ENCODE assay signal across 26 cellular contexts in genomic region chr5:90690317-90690716, GRCh38.
"Had no signal": no experiment of that assay in that cellular context is flagged by ENCODE, and none has a peak within 500 bp of the region (broad histone marks: within the 10 kb centered on the region; RNA-seq: fewer than 3 reads in every experiment).

No MANE protein-coding gene starts in this region.

- H3K4me3 ChIP-seq: SJSA1 had no signal

- H3K4me1 Mint-ChIP-seq: activated B cell treated with CpG ODN at 0.5 μM for 24 hours; activated CD4-positive, alpha-beta T cell treated with anti-CD3 and anti-CD28 coated beads, Interleukin-2, amount 10 ng/mL, durations not matched to agents 24 days and 14 days; activated CD8-positive, alpha-beta memory T cell treated with anti-CD3 and anti-CD28 coated beads, Interleukin-2, amount 10 ng/mL, durations not matched to agents 7 days and 5 days; brain; central memory CD8-positive, alpha-beta T cell; T-helper 17 cell had no signal

- H3K27ac Mint-ChIP-seq: activated B cell treated with CpG ODN at 0.5 μM for 24 hours; activated CD4-positive, alpha-beta T cell treated with anti-CD3 and anti-CD28 coated beads, Interleukin-2, amount 10 ng/mL, durations not matched to agents 24 days and 14 days; activated CD8-positive, alpha-beta memory T cell treated with anti-CD3 and anti-CD28 coated beads, Interleukin-2, amount 10 ng/mL, durations not matched to agents 7 days and 5 days; activated naive CD8-positive, alpha-beta T cell; T-helper 17 cell had no signal

- H3K27ac ChIP-seq: SJSA1 had no signal

- H3K27me3 ChIP-seq: SJSA1 had no signal

- H3K27me3 Mint-ChIP-seq: activated B cell treated with CpG ODN at 0.5 μM for 24 hours; activated CD4-positive, alpha-beta T cell treated with anti-CD3 and anti-CD28 coated beads, Interleukin-2, amount 10 ng/mL, durations not matched to agents 24 days and 14 days; activated CD8-positive, alpha-beta memory T cell treated with anti-CD3 and anti-CD28 coated beads, Interleukin-2, amount 10 ng/mL, durations not matched to agents 7 days and 5 days; brain; central memory CD8-positive, alpha-beta T cell had no signal

- H3K36me3 Mint-ChIP-seq: activated CD8-positive, alpha-beta memory T cell treated with anti-CD3 and anti-CD28 coated beads, Interleukin-2, amount 10 ng/mL, durations not matched to agents 7 days and 5 days; activated naive CD8-positive, alpha-beta T cell had no signal

- H3K9me3 Mint-ChIP-seq: activated CD4-positive, alpha-beta T cell treated with anti-CD3 and anti-CD28 coated beads, Interleukin-2, amount 10 ng/mL, durations not matched to agents 24 days and 14 days; activated T-cell treated with anti-CD3 and anti-CD28 coated beads, Interleukin-2, amount 50 U/mL, for 4 hours; central memory CD8-positive, alpha-beta T cell had no signal

- DNase-seq: activated B cell treated with CpG ODN at 0.5 μM for 24 hours; activated CD4-positive, alpha-beta T cell treated with anti-CD3 and anti-CD28 coated beads for 1 hour; activated CD4-positive, alpha-beta T cell treated with anti-CD3 and anti-CD28 coated beads, Interleukin-2, amount 10 ng/mL, durations not matched to agents 24 days and 14 days; activated CD4-positive, alpha-beta T cell treated with anti-CD3 and anti-CD28 coated beads, Interleukin-2, amount 50 U/mL, for 48 hours; activated CD8-positive, alpha-beta memory T cell treated with anti-CD3 and anti-CD28 coated beads, Interleukin-2, amount 10 ng/mL, durations not matched to agents 7 days and 5 days; activated effector memory CD4-positive, alpha-beta T cell treated with anti-CD3 and anti-CD28 coated beads, Interleukin-2, amount 50 U/mL, for 16 hours; activated naive CD4-positive, alpha-beta T cell treated with Interleukin-2 at 50 U/mL for 16 hours; activated T-cell treated with anti-CD3 and anti-CD28 coated beads, Interleukin-2, amount 50 U/mL, for 4 hours; amygdala; NCI-H1092; NCI-H1930; NCI-H2171; NCI-H2227 treated with DMSO at 0.1 percent for 48 hours; NCI-H446 treated with DMSO at 0.1 percent for 48 hours; NCI-H524 treated with DMSO at 0.1 percent for 48 hours; NCI-H748 treated with DMSO at 0.1 percent for 48 hours; NK-92 treated with Interleukin-12 subunit alpha and Interleukin-12 subunit beta, amount 100 ng/mL, for 24 hours; PC-3; SHP77; T-helper 17 cell; T-helper 9 cell had no signal

- H3K36me3 ChIP-seq: SJSA1 had no signal

- H3K4me1 ChIP-seq: SJSA1 had no signal

- H3K4me3 Mint-ChIP-seq: activated B cell treated with CpG ODN at 0.5 μM for 24 hours; activated CD4-positive, alpha-beta T cell treated with anti-CD3 and anti-CD28 coated beads, Interleukin-2, amount 10 ng/mL, durations not matched to agents 24 days and 14 days; activated CD8-positive, alpha-beta memory T cell treated with anti-CD3 and anti-CD28 coated beads, Interleukin-2, amount 10 ng/mL, durations not matched to agents 7 days and 5 days; activated naive CD8-positive, alpha-beta T cell; activated T-cell treated with anti-CD3 and anti-CD28 coated beads, Interleukin-2, amount 50 U/mL, for 4 hours; brain; central memory CD8-positive, alpha-beta T cell; T-helper 17 cell had no signal

- ATAC-seq: activated CD8-positive, alpha-beta memory T cell treated with anti-CD3 and anti-CD28 coated beads, Interleukin-2, amount 10 ng/mL, durations not matched to agents 7 days and 5 days; activated T-cell treated with anti-CD3 and anti-CD28 coated beads, Interleukin-2, amount 50 U/mL, for 4 hours; PC-3; SK-N-SH treated with all-trans-retinoic acid at 6 μM for 48 hours; T-helper 17 cell had no signal

- H3K9me3 ChIP-seq: SJSA1 had no signal
